In genomic region chr16:86277236-86277635, GRCh38 we compare ENCODE assay signal across 23 cellular contexts.
"Had no signal": no experiment of that assay in that cellular context is flagged by ENCODE, and none has a peak within 500 bp of the region (broad histone marks: within the 10 kb centered on the region; RNA-seq: fewer than 3 reads in every experiment).

No MANE protein-coding gene starts in this region.

- H3K9me3 Mint-ChIP-seq: dendritic cell treated with granulocyte-macrophage colony-stimulating factor and Interleukin-4, amounts not matched to agents 40 ng/mL and 50 ng/mL, for 4 days; effector memory CD8-positive, alpha-beta T cell; memory B cell; mesothelial cell of epicardium; natural killer cell; neural crest cell had no signal

- H3K36me3 ChIP-seq: esophagus squamous epithelium, left ventricle myocardium inferior, lower lobe of right lung, right atrium auricular region, uterus had no signal

- H3K4me1 Mint-ChIP-seq: immature natural killer cell; memory B cell; mesothelial cell of epicardium; natural killer cell; neural crest cell; stimulated activated naive B cell treated with anti-CD40 and anti-IgM and Interleukin-4, amounts not matched to agents 10 μg/mL and 1 μg/mL and 100 μg/mL, for 72 hours had no signal

- H3K27me3 ChIP-seq: esophagus squamous epithelium, right atrium auricular region, sigmoid colon, uterus had no signal

- H3K36me3 Mint-ChIP-seq: immature natural killer cell; mesothelial cell of epicardium; natural killer cell; stimulated activated naive B cell treated with anti-CD40 and anti-IgM and Interleukin-4, amounts not matched to agents 10 μg/mL and 1 μg/mL and 100 μg/mL, for 72 hours had no signal

- DNase-seq: effector memory CD8-positive, alpha-beta T cell; esophagus squamous epithelium; foreskin fibroblast; immature natural killer cell; kidney; left cardiac atrium; left ventricle myocardium inferior; lower lobe of right lung; natural killer cell; sigmoid colon; stimulated activated CD4-positive, alpha-beta T cell treated with anti-CD3 and anti-CD28 coated beads, Interleukin-2, amount 100 ng/mL, for 24 hours; stimulated activated CD4-positive, alpha-beta T cell treated with anti-CD3 and anti-CD28 coated beads, Interleukin-4, amount 100 ng/mL, for 4 hours; stimulated activated naive B cell treated with anti-CD40 and anti-IgM and Interleukin-4, amounts not matched to agents 10 μg/mL and 1 μg/mL and 100 μg/mL, for 72 hours; stomach; substantia nigra; trophoblast cell; uterus had no signal

- H3K4me3 Mint-ChIP-seq: dendritic cell treated with granulocyte-macrophage colony-stimulating factor and Interleukin-4, amounts not matched to agents 40 ng/mL and 50 ng/mL, for 4 days; effector memory CD8-positive, alpha-beta T cell; immature natural killer cell; memory B cell; mesothelial cell of epicardium; natural killer cell; neural crest cell; stimulated activated naive B cell treated with anti-CD40 and anti-IgM and Interleukin-4, amounts not matched to agents 10 μg/mL and 1 μg/mL and 100 μg/mL, for 72 hours had no signal

- ATAC-seq: effector memory CD8-positive, alpha-beta T cell; left cardiac atrium; lower lobe of right lung; natural killer cell; stimulated activated naive B cell treated with anti-CD40 and anti-IgM and Interleukin-4, amounts not matched to agents 10 μg/mL and 1 μg/mL and 100 μg/mL, for 72 hours had no signal

- H3K4me1 ChIP-seq: esophagus squamous epithelium, left ventricle myocardium inferior, lower lobe of right lung, right atrium auricular region, stomach, uterus had no signal

- H3K9me3 ChIP-seq: esophagus squamous epithelium, lower lobe of right lung, right atrium auricular region, sigmoid colon, uterus had no signal

- H3K27ac Mint-ChIP-seq: dendritic cell treated with granulocyte-macrophage colony-stimulating factor and Interleukin-4, amounts not matched to agents 40 ng/mL and 50 ng/mL, for 4 days; effector memory CD8-positive, alpha-beta T cell; immature natural killer cell; memory B cell; mesothelial cell of epicardium; natural killer cell; stimulated activated naive B cell treated with anti-CD40 and anti-IgM and Interleukin-4, amounts not matched to agents 10 μg/mL and 1 μg/mL and 100 μg/mL, for 72 hours had no signal

- H3K4me3 ChIP-seq: esophagus squamous epithelium, left ventricle myocardium inferior, lower lobe of right lung, right atrium auricular region, sigmoid colon, skin epidermis, stomach, uterus had no signal
